Comparison of ENCODE assay signal across 11 cellular contexts in the genomic region with DNA sequence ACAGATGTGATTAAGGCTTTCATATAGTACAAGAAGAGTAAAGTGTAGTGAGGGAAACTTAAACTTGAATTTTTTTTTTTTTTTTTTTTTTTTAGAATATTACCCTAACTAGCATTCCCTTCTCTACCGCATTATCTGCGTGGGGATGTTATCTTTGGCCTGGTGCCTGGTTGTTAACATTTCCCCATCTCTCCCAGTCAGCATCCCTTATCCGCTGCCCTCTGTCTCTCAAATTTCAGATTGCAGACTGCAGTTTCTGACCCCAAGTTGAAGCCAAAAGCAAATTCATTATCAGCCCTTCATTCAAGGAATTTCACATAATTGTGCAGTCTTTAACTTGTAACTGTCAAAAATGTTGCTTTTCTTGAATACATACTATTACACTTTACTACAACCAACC.
DNase-seq lines count a peak whose midpoint lies in the region; ATAC-seq and TF ChIP-seq lines count a peak whose summit lies in the region.
"Had no signal": no experiment of that assay in that cellular context is flagged by ENCODE, and none has a peak within 500 bp of the region (broad histone marks: within the 10 kb centered on the region; RNA-seq: fewer than 3 reads in every experiment).

No MANE protein-coding gene starts in this region.

- no peak overlapping the region for H3K4me3 ChIP-seq in astrocyte of the cerebellum (ENCODE audit: low read depth, low read length)
- H3K4me3 ChIP-seq: body of pancreas, transverse colon had no signal

- DNase-seq in COR-L47 (lab: John Stamatoyannopoulos, UW): peak; percentile 8
- DNase-seq in HS-5 (ENCODE audit: low read depth): peak; percentile 2
- peak; percentile 36 for DNase-seq in astrocyte of the cerebellum (ENCODE audit: low read depth)
- peak; percentile 19 to 46 for DNase-seq in lung microvascular endothelial cell (ENCODE audit: low read depth in 2 of 2)
- no peak for DNase-seq in activated naive CD4-positive, alpha-beta T cell treated with Interleukin-2 at 50 U/mL for 16 hours
- no peak for DNase-seq in kidney tubule cell (ENCODE audit: low spot score)
- DNase-seq: activated B cell treated with CpG ODN at 0.5 μM for 24 hours, transverse colon had no signal

- TF ChIP-seq CTCF in astrocyte of the cerebellum (IDR thresholded peaks at IDR 0.05; ENCODE audit: low read depth, low read length, missing control alignments): peak; percentile 58

- in situ Hi-C loops in astrocyte of the cerebellum (cut with HindIII; ENCODE audit: low sequenced_read_pairs): no loop called here

- ATAC-seq in HG02571 (IDR thresholded peaks at IDR 0.05; ENCODE audit: unreplicated experiment) (no peak), HG03095 (IDR thresholded peaks at IDR 0.05; ENCODE audit: unreplicated experiment) (no peak)
- ATAC-seq: body of pancreas had no signal

Comparison
In these comparisons a context has a peak if more than half of its experiments do, and no peak if none do; other contexts are left out.
1. DNase-seq: peak in COR-L47 (single experiment), HS-5 (single experiment), astrocyte of the cerebellum (single experiment) and lung microvascular endothelial cell (2 of 2); none in activated naive CD4-positive, alpha-beta T cell treated with Interleukin-2 at 50 U/mL for 16 hours (single experiment) and kidney tubule cell (single experiment).